In the genomic region with DNA sequence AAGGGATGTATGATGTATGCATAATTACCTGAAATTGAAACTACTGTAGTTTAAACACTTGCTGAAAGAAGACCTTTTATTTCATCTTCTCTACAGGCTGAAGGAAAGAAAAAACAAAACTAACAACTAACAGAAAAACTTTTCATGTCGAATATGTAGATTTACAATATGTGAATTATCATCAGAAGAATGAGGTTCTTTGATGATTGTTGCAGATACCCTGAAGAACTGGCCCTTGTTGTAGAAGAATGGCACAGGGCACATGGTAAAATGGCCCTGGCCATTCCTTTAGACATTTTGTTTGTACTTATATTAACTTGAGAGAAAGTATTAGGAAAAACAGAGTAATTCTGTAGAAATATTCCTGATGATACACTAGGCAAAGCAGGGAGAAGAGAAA, we compare ENCODE assay signal across 16 cellular contexts.
DNase-seq lines count a peak whose midpoint lies in the region; ATAC-seq and TF ChIP-seq lines count a peak whose summit lies in the region.
"Had no signal": no experiment of that assay in that cellular context is flagged by ENCODE, and none has a peak within 500 bp of the region (broad histone marks: within the 10 kb centered on the region; RNA-seq: fewer than 3 reads in every experiment).

No MANE protein-coding gene starts in this region.

- H4K20me1 ChIP-seq in DND-41 (ENCODE audit: insufficient read depth, low read length) = no peaks in the 10 kb centered on the region
- H4K20me1 ChIP-seq in Loucy (ENCODE audit: insufficient read depth, low read length, poor library complexity, severe bottlenecking) = no peaks in the 10 kb centered on the region

- no peak overlapping the region for H3K9ac ChIP-seq in DND-41 (ENCODE audit: low read depth, low read length)
- no peak overlapping the region for H3K9ac ChIP-seq in Loucy (ENCODE audit: low read depth, low read length, poor library complexity, severe bottlenecking)

- H3K4me3 ChIP-seq in DND-41 (ENCODE audit: low read depth in 1 of 2, low read length in 2 of 2) (no peak overlapping the region), Loucy (ENCODE audit: low read length, poor library complexity, severe bottlenecking) (no peak overlapping the region)
- H3K4me3 ChIP-seq: A549, HAP-1 had no signal

- H3K9me3 ChIP-seq in DND-41 (ENCODE audit: insufficient read depth, low read length, severe bottlenecking) = no peaks in the 10 kb centered on the region
- H3K9me3 ChIP-seq in Loucy (ENCODE audit: insufficient read depth, low read depth, low read length) = no peaks in the 10 kb centered on the region
- H3K9me3 ChIP-seq: A549, BE2C, HAP-1 had no signal

- H3K4me3 Mint-ChIP-seq in activated CD8-positive, alpha-beta memory T cell treated with anti-CD3 and anti-CD28 coated beads, Interleukin-2, amount 10 ng/mL, durations not matched to agents 7 days and 5 days = no peak overlapping the region
- H3K4me3 Mint-ChIP-seq in activated T-helper 2 cell treated with anti-CD3 and anti-CD28 coated beads, Interferon-gamma antibody, Interleukin-2, Interleukin-4, amounts not matched to agents 10 μg/mL and 5 μg/mL and 100 μg/mL, durations not matched to agents 14 hours and 24 hours and 36 hours (ENCODE audit: low read depth) = no peak overlapping the region
- H3K4me3 Mint-ChIP-seq: CD4-positive, alpha-beta memory T cell had no signal

- peak overlapping the region; percentile 35 for H3K27ac Mint-ChIP-seq in activated CD8-positive, alpha-beta memory T cell treated with anti-CD3 and anti-CD28 coated beads, Interleukin-2, amount 10 ng/mL, durations not matched to agents 7 days and 5 days
- H3K27ac Mint-ChIP-seq in activated T-helper 2 cell treated with anti-CD3 and anti-CD28 coated beads, Interferon-gamma antibody, Interleukin-2, Interleukin-4, amounts not matched to agents 10 μg/mL and 5 μg/mL and 100 μg/mL, durations not matched to agents 14 hours and 24 hours and 36 hours = peak overlapping the region; percentile 59
- H3K27ac Mint-ChIP-seq: CD4-positive, alpha-beta memory T cell had no signal

- peak overlapping the region; percentile 64 for H3K27ac ChIP-seq in DND-41 (ENCODE audit: low read length)
- H3K27ac ChIP-seq: A549, C4-2B had no signal

- peaks cover 30% of the 10 kb centered on the region for H3K4me1 Mint-ChIP-seq in activated CD8-positive, alpha-beta memory T cell treated with anti-CD3 and anti-CD28 coated beads, Interleukin-2, amount 10 ng/mL, durations not matched to agents 7 days and 5 days
- peaks cover 42% of the 10 kb centered on the region for H3K4me1 Mint-ChIP-seq in activated T-helper 2 cell treated with anti-CD3 and anti-CD28 coated beads, Interferon-gamma antibody, Interleukin-2, Interleukin-4, amounts not matched to agents 10 μg/mL and 5 μg/mL and 100 μg/mL, durations not matched to agents 14 hours and 24 hours and 36 hours (ENCODE audit: low read depth)

- CTCF ChIA-PET in activated CD8-positive, alpha-beta memory T cell treated with anti-CD3 and anti-CD28 coated beads, Interleukin-2, amount 10 ng/mL, durations not matched to agents 7 days and 5 days (lab: Charles Lee) = interaction anchor here (0.6 kb wide), 1 partner anchor 12 kb away, joined by 5 read pairs; no protein-coding TSS in a partner anchor

- no peaks in the 10 kb centered on the region for H3K9me3 Mint-ChIP-seq in activated CD8-positive, alpha-beta memory T cell treated with anti-CD3 and anti-CD28 coated beads, Interleukin-2, amount 10 ng/mL, durations not matched to agents 7 days and 5 days (ENCODE audit: low read depth)
- no peaks in the 10 kb centered on the region for H3K9me3 Mint-ChIP-seq in activated T-helper 2 cell treated with anti-CD3 and anti-CD28 coated beads, Interferon-gamma antibody, Interleukin-2, Interleukin-4, amounts not matched to agents 10 μg/mL and 5 μg/mL and 100 μg/mL, durations not matched to agents 14 hours and 24 hours and 36 hours
- H3K9me3 Mint-ChIP-seq: CD4-positive, alpha-beta memory T cell had no signal

- no peak overlapping the region for H3K4me2 ChIP-seq in DND-41 (ENCODE audit: insufficient read depth, low read length)
- H3K4me2 ChIP-seq in Loucy (ENCODE audit: low read depth, low read length, poor library complexity, severe bottlenecking) = peak overlapping the region; percentile 33
- H3K4me2 ChIP-seq: A549 had no signal

- TF ChIP-seq CTCF in DND-41 (IDR thresholded peaks at IDR 0.05; ENCODE audit: borderline replicate concordance, extremely low read depth, low read length, poor library complexity, severe bottlenecking) (no peak), Loucy (conservative IDR thresholded peaks at IDR 0.05; ENCODE audit: low read length) (no peak)

- DNase-seq in activated CD8-positive, alpha-beta memory T cell treated with anti-CD3 and anti-CD28 coated beads, Interleukin-2, amount 10 ng/mL, durations not matched to agents 7 days and 5 days = no peak
- DNase-seq in activated CD8-positive, alpha-beta memory T cell treated with anti-CD3 and anti-CD28 coated beads for 24 hours = no peak
- DNase-seq in DND-41 = no peak
- DNase-seq in activated T-helper 2 cell treated with anti-CD3 and anti-CD28 coated beads, Interferon-gamma antibody, Interleukin-2, Interleukin-4, amounts not matched to agents 10 μg/mL and 5 μg/mL and 100 μg/mL, durations not matched to agents 14 hours and 24 hours and 36 hours (ENCODE audit: low spot score) = no peak
- DNase-seq in retina = no peak
- DNase-seq in DMS153 (lab: John Stamatoyannopoulos, UW) = no peak
- DNase-seq: BE2C; CD4-positive, alpha-beta memory T cell; GF-D8; GOT3 had no signal

- H2AFZ ChIP-seq in DND-41 (ENCODE audit: low read depth, low read length) = 0 out of 2 replicates have a peak overlapping the region, but pooled peaks have one; percentile 24
- peak overlapping the region; percentile 20; the same call in 1 of the 2 replicates for H2AFZ ChIP-seq in Loucy (ENCODE audit: low read length)

- H3K27me3 Mint-ChIP-seq in activated CD8-positive, alpha-beta memory T cell treated with anti-CD3 and anti-CD28 coated beads, Interleukin-2, amount 10 ng/mL, durations not matched to agents 7 days and 5 days = no peaks in the 10 kb centered on the region
- no peaks in the 10 kb centered on the region for H3K27me3 Mint-ChIP-seq in activated T-helper 2 cell treated with anti-CD3 and anti-CD28 coated beads, Interferon-gamma antibody, Interleukin-2, Interleukin-4, amounts not matched to agents 10 μg/mL and 5 μg/mL and 100 μg/mL, durations not matched to agents 14 hours and 24 hours and 36 hours (ENCODE audit: low read depth)
- H3K27me3 Mint-ChIP-seq: CD4-positive, alpha-beta memory T cell had no signal

- H3K4me1 ChIP-seq in DND-41 (ENCODE audit: insufficient read depth, low read length) (peaks cover 30% of the 10 kb centered on the region), Loucy (ENCODE audit: insufficient read depth, low read length, poor library complexity, severe bottlenecking) (peaks cover 31% of the 10 kb centered on the region)
- H3K4me1 ChIP-seq: A549, BE2C, HAP-1 had no signal

- H3K9me2 ChIP-seq in Loucy (replicated peaks; ENCODE audit: low read depth, low read length) = no peaks in the 10 kb centered on the region

- no peaks in the 10 kb centered on the region for H3F3A ChIP-seq in Loucy (ENCODE audit: low read depth)

- no peaks in the 10 kb centered on the region for H3K36me3 Mint-ChIP-seq in activated CD8-positive, alpha-beta memory T cell treated with anti-CD3 and anti-CD28 coated beads, Interleukin-2, amount 10 ng/mL, durations not matched to agents 7 days and 5 days
- no peaks in the 10 kb centered on the region for H3K36me3 Mint-ChIP-seq in activated T-helper 2 cell treated with anti-CD3 and anti-CD28 coated beads, Interferon-gamma antibody, Interleukin-2, Interleukin-4, amounts not matched to agents 10 μg/mL and 5 μg/mL and 100 μg/mL, durations not matched to agents 14 hours and 24 hours and 36 hours (ENCODE audit: low read depth)
- H3K36me3 Mint-ChIP-seq: CD4-positive, alpha-beta memory T cell had no signal

- ATAC-seq in activated CD8-positive, alpha-beta memory T cell treated with anti-CD3 and anti-CD28 coated beads, Interleukin-2, amount 10 ng/mL, durations not matched to agents 7 days and 5 days = no peak
- ATAC-seq in DND-41 (ENCODE audit: insufficient read depth, low read depth) (no peak), HG03571 (IDR thresholded peaks at IDR 0.05; ENCODE audit: unreplicated experiment) (no peak)
- ATAC-seq: A549, HepG2 had no signal

- intact Hi-C loops in activated T-helper 2 cell treated with anti-CD3 and anti-CD28 coated beads, Interferon-gamma antibody, Interleukin-2, Interleukin-4, amounts not matched to agents 10 μg/mL and 5 μg/mL and 100 μg/mL, durations not matched to agents 14 hours and 24 hours and 36 hours (cut with micrococcal nuclease) = loop anchor here (5.0 kb wide), 2 partner anchors 64 to 111 kb away; no protein-coding TSS in a partner anchor

- H3K79me2 ChIP-seq in DND-41 (ENCODE audit: insufficient read depth, low read length) = no peaks in the 10 kb centered on the region
- H3K79me2 ChIP-seq in Loucy (ENCODE audit: insufficient read depth, low read length) = no peaks in the 10 kb centered on the region

- no peaks in the 10 kb centered on the region for H3K36me3 ChIP-seq in DND-41 (ENCODE audit: insufficient read depth, low read length)
- H3K36me3 ChIP-seq in Loucy (ENCODE audit: insufficient read depth, low read length) = no peaks in the 10 kb centered on the region
- H3K36me3 ChIP-seq: BE2C, HAP-1 had no signal

- H3K27me3 ChIP-seq in DND-41 (ENCODE audit: insufficient read depth, low read length, poor library complexity) = no peaks in the 10 kb centered on the region
- no peaks in the 10 kb centered on the region for H3K27me3 ChIP-seq in Loucy (ENCODE audit: insufficient read depth, low read length, poor library complexity, severe bottlenecking)
- H3K27me3 ChIP-seq: BE2C had no signal
